Comparison of ENCODE assay signal across 11 cellular contexts in the genomic region with DNA sequence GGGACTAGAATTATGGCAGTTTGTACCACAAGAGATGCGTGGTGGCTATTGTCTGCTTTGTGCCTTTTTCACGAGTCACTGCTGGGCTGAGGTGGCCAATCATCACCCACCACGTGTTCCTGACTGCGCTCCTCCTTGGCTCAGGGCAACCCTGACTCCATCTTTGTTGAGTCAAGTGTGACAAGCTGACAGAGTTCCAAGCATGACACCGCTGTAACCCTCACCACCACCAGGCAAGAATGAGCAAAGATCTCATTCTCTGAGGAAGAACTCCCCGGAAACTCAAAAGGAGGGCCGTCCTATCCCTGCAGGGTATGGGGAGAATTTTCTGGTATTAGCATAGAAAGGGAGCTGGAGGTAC. TPM values are rescaled to one million over a fixed set of nuclear protein-coding genes. Genes with fewer than 3 reads are reported as not detected.
DNase-seq lines count a peak whose midpoint lies in the region; ATAC-seq, FAIRE-seq and TF ChIP-seq lines count a peak whose summit lies in the region.
"Not testable (repeated sequence)": the region's sequence is repeated elsewhere in the genome, so short reads cannot be mapped to it uniquely, and the experiment has no call there.
"Had no signal": no experiment of that assay in that cellular context is flagged by ENCODE, and none has a peak within 500 bp of the region (broad histone marks: within the 10 kb centered on the region; RNA-seq: fewer than 3 reads in every experiment).

No MANE protein-coding gene starts in this region.

- ATAC-seq in activated CD8-positive, alpha-beta memory T cell treated with anti-CD3 and anti-CD28 coated beads, Interleukin-2, amount 10 ng/mL, durations not matched to agents 7 days and 5 days, result not testable (repeated sequence)

- H2AFZ ChIP-seq in endothelial cell of umbilical vein (ENCODE audit: low read depth, low read length), result not testable (repeated sequence)

- not testable (repeated sequence) for H3K4me1 ChIP-seq in NT2/D1 (ENCODE audit: insufficient read depth, insufficient read length); endothelial cell of umbilical vein (ENCODE audit: control insufficient read depth, extremely low read depth, insufficient read depth, low read length)

- not testable (repeated sequence) for H3K27ac Mint-ChIP-seq in activated CD8-positive, alpha-beta memory T cell treated with anti-CD3 and anti-CD28 coated beads, Interleukin-2, amount 10 ng/mL, durations not matched to agents 7 days and 5 days
- peak overlapping the region; percentile 74 for H3K27ac Mint-ChIP-seq in nephron progenitor cell

- dilution Hi-C loops in endothelial cell of umbilical vein (cut with MboI; ENCODE audit: extremely low pct_ligation_motif_present, low sequenced_read_pairs), result not testable (repeated sequence)

- H3K9me3 ChIP-seq in NT2/D1 (ENCODE audit: insufficient read depth, low read length); endothelial cell of umbilical vein (replicated peaks; ENCODE audit: control insufficient read depth, insufficient read depth, low read length): not testable (repeated sequence)

- FAIRE-seq in GM12892 (lab: Jason Lieb, UNC) (peak; percentile 56), endothelial cell of umbilical vein (lab: Jason Lieb, UNC) (peak; percentile 75)

- H3K4me3 Mint-ChIP-seq in activated CD8-positive, alpha-beta memory T cell treated with anti-CD3 and anti-CD28 coated beads, Interleukin-2, amount 10 ng/mL, durations not matched to agents 7 days and 5 days; nephron progenitor cell: not testable (repeated sequence)

- not testable (repeated sequence) for H3K36me3 Mint-ChIP-seq in activated CD8-positive, alpha-beta memory T cell treated with anti-CD3 and anti-CD28 coated beads, Interleukin-2, amount 10 ng/mL, durations not matched to agents 7 days and 5 days
- H3K36me3 Mint-ChIP-seq in nephron progenitor cell (ENCODE audit: low read depth), result peaks cover 13% of the 10 kb centered on the region

- not testable (repeated sequence) for H3K4me2 ChIP-seq in endothelial cell of umbilical vein (ENCODE audit: insufficient read depth, low read length)

- not testable (repeated sequence) for H3K27me3 ChIP-seq in NT2/D1 (ENCODE audit: insufficient read depth, insufficient read length); endothelial cell of umbilical vein (ENCODE audit: control insufficient read depth in 2 of 2, insufficient read depth in 2 of 2, low read length in 2 of 2)

- not testable (repeated sequence) for TF ChIP-seq CTCF in endothelial cell of umbilical vein (IDR thresholded peaks at IDR 0.05; ENCODE audit: extremely low read depth in 1 of 2, insufficient read depth in 1 of 2, low read depth in 1 of 2, low read length in 2 of 2); nephron progenitor cell (IDR thresholded peaks at IDR 0.05)

- H3K9me1 ChIP-seq in endothelial cell of umbilical vein (replicated peaks; ENCODE audit: control insufficient read depth, extremely low read depth, insufficient read depth, low read length), result not testable (repeated sequence)

- H3K9ac ChIP-seq in NT2/D1 (ENCODE audit: insufficient read length, low read depth), result peak overlapping the region; percentile 50
- not testable (repeated sequence) for H3K9ac ChIP-seq in endothelial cell of umbilical vein (replicated peaks; ENCODE audit: extremely low read depth, insufficient read depth, low read length)

- H3K27me3 Mint-ChIP-seq in activated CD8-positive, alpha-beta memory T cell treated with anti-CD3 and anti-CD28 coated beads, Interleukin-2, amount 10 ng/mL, durations not matched to agents 7 days and 5 days; nephron progenitor cell (ENCODE audit: low read depth, poor library complexity): not testable (repeated sequence)

- not testable (repeated sequence) for H3K27ac ChIP-seq in endothelial cell of umbilical vein (ENCODE audit: insufficient read depth, low read depth, low read length)

- not testable (repeated sequence) for H4K20me1 ChIP-seq in endothelial cell of umbilical vein (replicated peaks; ENCODE audit: control insufficient read depth, extremely low read depth, insufficient read depth, low read length)

- not testable (repeated sequence) for BruUV-seq in endothelial cell of umbilical vein (replicated peaks; lab: Mats Ljungman, UMichigan)

- TF ChIP-seq POLR2A in GM12892 (IDR thresholded peaks at IDR 0.05; ENCODE audit: low read depth, low read length); endothelial cell of umbilical vein (IDR thresholded peaks at IDR 0.05; ENCODE audit: low read depth, low read length): not testable (repeated sequence)

- intact Hi-C loops in endothelial cell of umbilical vein (cut with micrococcal nuclease), result not testable (repeated sequence)

- not testable (repeated sequence) for DNase-seq in GM12892 (ENCODE audit: insufficient read length); NT2/D1 (ENCODE audit: low read depth, low spot score); endothelial cell of umbilical vein (ENCODE audit: low read depth, low spot score); nephron progenitor cell
- peak; percentile 8 for DNase-seq in activated CD8-positive, alpha-beta memory T cell treated with anti-CD3 and anti-CD28 coated beads, Interleukin-2, amount 10 ng/mL, durations not matched to agents 7 days and 5 days

- POLR2A ChIA-PET in endothelial cell of umbilical vein (lab: Charles Lee), result not testable (repeated sequence)

- peaks cover 36% of the 10 kb centered on the region for H3K36me3 ChIP-seq in NT2/D1 (ENCODE audit: insufficient read depth, insufficient read length, low read length)
- H3K36me3 ChIP-seq in endothelial cell of umbilical vein (ENCODE audit: control insufficient read depth in 2 of 2, extremely low read depth in 1 of 2, insufficient read depth in 2 of 2, low read length in 2 of 2), result not testable (repeated sequence)

- peaks cover 22% of the 10 kb centered on the region for H3K4me1 Mint-ChIP-seq in activated CD8-positive, alpha-beta memory T cell treated with anti-CD3 and anti-CD28 coated beads, Interleukin-2, amount 10 ng/mL, durations not matched to agents 7 days and 5 days
- H3K4me1 Mint-ChIP-seq in nephron progenitor cell, result not testable (repeated sequence)

- H3K79me2 ChIP-seq in endothelial cell of umbilical vein (ENCODE audit: control insufficient read depth, insufficient read depth, low read length), result peaks cover 22% of the 10 kb centered on the region

- not testable (repeated sequence) for H3K4me3 ChIP-seq in NT2/D1 (ENCODE audit: insufficient read length, low read depth); endothelial cell of umbilical vein (replicated peaks in 1 of 3; ENCODE audit: insufficient read depth in 1 of 3, low read depth in 1 of 3, low read length in 3 of 3)

- H3K9me3 Mint-ChIP-seq in activated CD8-positive, alpha-beta memory T cell treated with anti-CD3 and anti-CD28 coated beads, Interleukin-2, amount 10 ng/mL, durations not matched to agents 7 days and 5 days (ENCODE audit: low read depth); nephron progenitor cell: not testable (repeated sequence)

- CTCF ChIA-PET in activated CD8-positive, alpha-beta memory T cell treated with anti-CD3 and anti-CD28 coated beads, Interleukin-2, amount 10 ng/mL, durations not matched to agents 7 days and 5 days (lab: Charles Lee); endothelial cell of umbilical vein (lab: Charles Lee): not testable (repeated sequence)

RNA-seq across cellular contexts. Expression of a gene that starts 6.3 kb away (rescaled TPM):
- polyA plus RNA-seq in GM12892 (2012; ENCODE audit: missing spikeins), result 18.4 TPM
- total RNA-seq in activated CD8-positive, alpha-beta memory T cell treated with anti-CD3 and anti-CD28 coated beads, Interleukin-2, amount 10 ng/mL, durations not matched to agents 7 days and 5 days, result 100 to 1,000 TPM; 399 to 472 TPM
- 337 and 364 TPM in 2 replicates for total RNA-seq in endothelial cell of umbilical vein
- polyA plus RNA-seq in endothelial cell of umbilical vein, result 182 and 288 TPM in 2 replicates
- 81.0 and 169 TPM in 2 replicates for polyA plus RNA-seq in endothelial cell of umbilical vein (2011; cell fraction: cytosol; rRNA removed)
- polyA plus RNA-seq in endothelial cell of umbilical vein (2011; cell fraction: nucleus; rRNA removed), result 37.5 and 38.3 TPM in 2 replicates
- 152 and 267 TPM in 2 replicates for polyA plus RNA-seq in endothelial cell of umbilical vein (2012)
- polyA minus RNA-seq in endothelial cell of umbilical vein, result 19.2 and 19.9 TPM in 2 replicates
- 69.4 TPM for polyA minus RNA-seq in endothelial cell of umbilical vein (2011; cell fraction: cytosol; rRNA and poly(A)+ RNA removed)
- polyA minus RNA-seq in endothelial cell of umbilical vein (2011; cell fraction: nucleus; rRNA and poly(A)+ RNA removed), result 7.8 and 16.3 TPM in 2 replicates

RNA-seq across cellular contexts. Expression of a gene that starts 7.0 kb away (rescaled TPM):
- polyA plus RNA-seq in GM12892 (2012; ENCODE audit: missing spikeins), result 28.5 TPM
- 10 to 100 TPM; 70.8 to 79.8 TPM for total RNA-seq in activated CD8-positive, alpha-beta memory T cell treated with anti-CD3 and anti-CD28 coated beads, Interleukin-2, amount 10 ng/mL, durations not matched to agents 7 days and 5 days
- 88.1 and 91.4 TPM in 2 replicates for total RNA-seq in endothelial cell of umbilical vein
- polyA plus RNA-seq in endothelial cell of umbilical vein, result 85.3 and 102 TPM in 2 replicates
- polyA plus RNA-seq in endothelial cell of umbilical vein (2011; cell fraction: cytosol; rRNA removed), result 47.9 and 54.5 TPM in 2 replicates
- polyA plus RNA-seq in endothelial cell of umbilical vein (2011; cell fraction: nucleus; rRNA removed), result 236 and 250 TPM in 2 replicates
- polyA plus RNA-seq in endothelial cell of umbilical vein (2012), result 53.4 and 53.7 TPM in 2 replicates
- 60.5 and 66.5 TPM in 2 replicates for polyA minus RNA-seq in endothelial cell of umbilical vein
- polyA minus RNA-seq in endothelial cell of umbilical vein (2011; cell fraction: cytosol; rRNA and poly(A)+ RNA removed), result 29.4 TPM
- 74.9 and 116 TPM in 2 replicates for polyA minus RNA-seq in endothelial cell of umbilical vein (2011; cell fraction: nucleus; rRNA and poly(A)+ RNA removed)

RNA-seq across cellular contexts. Expression of a gene that starts 9.8 kb away (rescaled TPM):
- not detected for polyA plus RNA-seq in GM12892 (2012; ENCODE audit: missing spikeins)
- not detected for total RNA-seq in activated CD8-positive, alpha-beta memory T cell treated with anti-CD3 and anti-CD28 coated beads, Interleukin-2, amount 10 ng/mL, durations not matched to agents 7 days and 5 days
- total RNA-seq in endothelial cell of umbilical vein, result not detected in 2 replicates
- not detected in 2 replicates for polyA plus RNA-seq in endothelial cell of umbilical vein
- polyA plus RNA-seq in endothelial cell of umbilical vein (2011; cell fraction: cytosol; rRNA removed), result not detected in 2 replicates
- not detected in 2 replicates for polyA plus RNA-seq in endothelial cell of umbilical vein (2011; cell fraction: nucleus; rRNA removed)
- polyA plus RNA-seq in endothelial cell of umbilical vein (2012), result not detected in 2 replicates
- polyA minus RNA-seq in endothelial cell of umbilical vein, result not detected in 2 replicates
- polyA minus RNA-seq in endothelial cell of umbilical vein (2011; cell fraction: cytosol; rRNA and poly(A)+ RNA removed), result not detected
- polyA minus RNA-seq in endothelial cell of umbilical vein (2011; cell fraction: nucleus; rRNA and poly(A)+ RNA removed), result not detected in 2 replicates
- total RNA-seq: A673; Calu3; CD4-positive, alpha-beta memory T cell; HT-29 had no signal
- polyA plus RNA-seq: AG04450; CD14-positive monocyte; CD4-positive, alpha-beta memory T cell had no signal

RNA-seq across cellular contexts. Expression of a gene that starts 43.5 kb away (rescaled TPM):
- 7.0 TPM for polyA plus RNA-seq in GM12892 (2012; ENCODE audit: missing spikeins)
- under 1 TPM; 0.23 to 0.47 TPM for total RNA-seq in activated CD8-positive, alpha-beta memory T cell treated with anti-CD3 and anti-CD28 coated beads, Interleukin-2, amount 10 ng/mL, durations not matched to agents 7 days and 5 days
- 1.6 and 4.8 TPM in 2 replicates for total RNA-seq in endothelial cell of umbilical vein
- polyA plus RNA-seq in endothelial cell of umbilical vein, result 4.1 and 4.6 TPM in 2 replicates
- polyA plus RNA-seq in endothelial cell of umbilical vein (2011; cell fraction: cytosol; rRNA removed), result 1.8 and 2.7 TPM in 2 replicates
- polyA plus RNA-seq in endothelial cell of umbilical vein (2011; cell fraction: nucleus; rRNA removed), result 19.0 and 23.5 TPM in 2 replicates
- polyA plus RNA-seq in endothelial cell of umbilical vein (2012), result 0.14 and 0.27 TPM in 2 replicates
- 2.1 and 3.6 TPM in 2 replicates for polyA minus RNA-seq in endothelial cell of umbilical vein
- not detected for polyA minus RNA-seq in endothelial cell of umbilical vein (2011; cell fraction: cytosol; rRNA and poly(A)+ RNA removed)
- 2.1 and 2.5 TPM in 2 replicates for polyA minus RNA-seq in endothelial cell of umbilical vein (2011; cell fraction: nucleus; rRNA and poly(A)+ RNA removed)
- polyA plus RNA-seq: CD14-positive monocyte; CD4-positive, alpha-beta memory T cell had no signal

RNA-seq across cellular contexts. Expression of a gene that starts 59.4 kb away (rescaled TPM):
- polyA plus RNA-seq in GM12892 (2012; ENCODE audit: missing spikeins), result not detected
- total RNA-seq in activated CD8-positive, alpha-beta memory T cell treated with anti-CD3 and anti-CD28 coated beads, Interleukin-2, amount 10 ng/mL, durations not matched to agents 7 days and 5 days, result not detected
- total RNA-seq in endothelial cell of umbilical vein, result 0.09 TPM in 1 of 2 replicates, not detected in the other
- 0.03 and 0.04 TPM in 2 replicates for polyA plus RNA-seq in endothelial cell of umbilical vein
- 0.01 TPM in 1 of 2 replicates, not detected in the other for polyA plus RNA-seq in endothelial cell of umbilical vein (2011; cell fraction: cytosol; rRNA removed)
- 0.29 and 0.50 TPM in 2 replicates for polyA plus RNA-seq in endothelial cell of umbilical vein (2011; cell fraction: nucleus; rRNA removed)
- polyA plus RNA-seq in endothelial cell of umbilical vein (2012), result not detected in 2 replicates
- polyA minus RNA-seq in endothelial cell of umbilical vein, result 0.34 and 0.81 TPM in 2 replicates
- not detected for polyA minus RNA-seq in endothelial cell of umbilical vein (2011; cell fraction: cytosol; rRNA and poly(A)+ RNA removed)
- 1.0 and 1.7 TPM in 2 replicates for polyA minus RNA-seq in endothelial cell of umbilical vein (2011; cell fraction: nucleus; rRNA and poly(A)+ RNA removed)
- total RNA-seq: A673; Calu3; CD4-positive, alpha-beta memory T cell had no signal
- polyA plus RNA-seq: AG04450, CD14-positive monocyte had no signal
